1 cellular context compared by ENCODE assay signal in genomic region chr3:197523551-197523950, GRCh38.
A peak's percentile ranks its signal among the peaks of the same experiment; 100 is the strongest.
TF ChIP-seq lines count a peak whose summit lies in the region.

No MANE protein-coding gene starts in this region.

TF ChIP-seq in HepG2, 621 proteins besides CTCF, POLR2A, EP300 and RAD21 (continued from another document):
- TF ChIP-seq, protein P1, sequence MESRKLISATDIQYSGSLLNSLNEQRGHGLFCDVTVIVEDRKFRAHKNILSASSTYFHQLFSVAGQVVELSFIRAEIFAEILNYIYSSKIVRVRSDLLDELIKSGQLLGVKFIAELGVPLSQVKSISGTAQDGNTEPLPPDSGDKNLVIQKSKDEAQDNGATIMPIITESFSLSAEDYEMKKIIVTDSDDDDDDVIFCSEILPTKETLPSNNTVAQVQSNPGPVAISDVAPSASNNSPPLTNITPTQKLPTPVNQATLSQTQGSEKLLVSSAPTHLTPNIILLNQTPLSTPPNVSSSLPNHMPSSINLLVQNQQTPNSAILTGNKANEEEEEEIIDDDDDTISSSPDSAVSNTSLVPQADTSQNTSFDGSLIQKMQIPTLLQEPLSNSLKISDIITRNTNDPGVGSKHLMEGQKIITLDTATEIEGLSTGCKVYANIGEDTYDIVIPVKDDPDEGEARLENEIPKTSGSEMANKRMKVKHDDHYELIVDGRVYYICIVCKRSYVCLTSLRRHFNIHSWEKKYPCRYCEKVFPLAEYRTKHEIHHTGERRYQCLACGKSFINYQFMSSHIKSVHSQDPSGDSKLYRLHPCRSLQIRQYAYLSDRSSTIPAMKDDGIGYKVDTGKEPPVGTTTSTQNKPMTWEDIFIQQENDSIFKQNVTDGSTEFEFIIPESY (CRISPR knock-in tag; IDR thresholded peaks at IDR 0.05), result 0 out of 2 replicates have a peak, but pooled peaks have one; percentile 18
